13 cellular contexts compared by ENCODE assay signal in genomic region chr10:113053881-113054280, GRCh38.
DNase-seq lines count a peak whose midpoint lies in the region; ATAC-seq and TF ChIP-seq lines count a peak whose summit lies in the region.
"Had no signal": no experiment of that assay in that cellular context is flagged by ENCODE, and none has a peak within 500 bp of the region (broad histone marks: within the 10 kb centered on the region; RNA-seq: fewer than 3 reads in every experiment).

No MANE protein-coding gene starts in this region.

- H3K4me3 Mint-ChIP-seq in nephron = no peak overlapping the region
- no peak overlapping the region for H3K4me3 Mint-ChIP-seq in naive thymus-derived CD8-positive, alpha-beta T cell
- H3K4me3 Mint-ChIP-seq: activated T-helper 1 cell treated with anti-CD3 and anti-CD28 coated beads, Interleukin-12 subunit alpha, Interleukin-12 subunit beta, Interleukin-2, Interleukin-4 antibody, amounts not matched to agents 30 ng/mL and 10 ng/mL and 1 ng/mL, durations not matched to agents 14 hours and 24 hours and 36 hours had no signal

- ATAC-seq in Panc1 = no peak
- ATAC-seq in naive thymus-derived CD8-positive, alpha-beta T cell = no peak
- no peak for ATAC-seq in HG03571 (IDR thresholded peaks at IDR 0.05; ENCODE audit: unreplicated experiment)
- no peak for ATAC-seq in HG02970 (IDR thresholded peaks at IDR 0.05; ENCODE audit: low FRiP score, unreplicated experiment)

- no TSS peak for BruUV-seq in Panc1 (replicated peaks; lab: Mats Ljungman, UMichigan)

- DNase-seq in Panc1 (ENCODE audit: low read depth, low spot score) (no peak), esophagus muscularis mucosa (ENCODE audit: extremely low spot score) (no peak), AG08395 (ENCODE audit: low spot score) (no peak)
- DNase-seq in naive thymus-derived CD8-positive, alpha-beta T cell = no peak
- DNase-seq: activated CD4-positive, CD25-positive, alpha-beta regulatory T cell; caudate nucleus; stimulated activated CD4-positive, alpha-beta T cell treated with anti-CD3 and anti-CD28 coated beads, Interleukin-12 subunit alpha, Interleukin-12 subunit beta, amount 100 ng/mL, for 4 hours; stimulated activated CD8-positive, alpha-beta memory T cell treated with anti-CD3 and anti-CD28 coated beads, Interleukin-4, amount 100 ng/mL, for 48 hours had no signal

- H3K4me1 ChIP-seq in BLaER1 = peaks cover 93% of the 10 kb centered on the region
- peaks cover 89% of the 10 kb centered on the region for H3K4me1 ChIP-seq in Panc1 (ENCODE audit: control insufficient read depth, insufficient read depth, low read length)
- peaks cover 35 to 78% (median 59%) of the 10 kb centered on the region in 4 donors for H3K4me1 ChIP-seq in esophagus muscularis mucosa

- H3K4me1 Mint-ChIP-seq in nephron = peaks cover 38% of the 10 kb centered on the region
- H3K4me1 Mint-ChIP-seq in naive thymus-derived CD8-positive, alpha-beta T cell = peaks cover 16 to 33% (median 25%) of the 10 kb centered on the region in 4 donors

- CTCF ChIA-PET in Panc1 (lab: Charles Lee) = no interaction called here

- peak overlapping the region; percentile 45 for H3K4me2 ChIP-seq in BLaER1

- POLR2A ChIA-PET in Panc1 (lab: Charles Lee) = no interaction called here
- POLR2A ChIA-PET in naive thymus-derived CD8-positive, alpha-beta T cell (lab: Charles Lee) = no interaction called here

- no peak overlapping the region for H3K4me3 ChIP-seq in BLaER1
- H3K4me3 ChIP-seq in Panc1 (ENCODE audit: low read depth in 2 of 2, low read length in 2 of 2) = no peak overlapping the region
- H3K4me3 ChIP-seq in esophagus muscularis mucosa = no peak overlapping the region

- TF ChIP-seq CTCF in Panc1 (IDR thresholded peaks at IDR 0.05) = no peak
- no peak for TF ChIP-seq CTCF in esophagus muscularis mucosa (IDR thresholded peaks at IDR 0.05)
- no peak for TF ChIP-seq CTCF in nephron (IDR thresholded peaks at IDR 0.05; ENCODE audit: unreplicated experiment in 3 of 3)

- H3K9me3 ChIP-seq in BLaER1 = no peaks in the 10 kb centered on the region
- H3K9me3 ChIP-seq in Panc1 (ENCODE audit: control insufficient read depth, insufficient read depth, low read depth, low read length) = no peaks in the 10 kb centered on the region
- H3K9me3 ChIP-seq in esophagus muscularis mucosa = no peaks in the 10 kb centered on the region

- peak overlapping the region; percentile 35 to 64 (median 36) for H3K27ac Mint-ChIP-seq in nephron
- H3K27ac Mint-ChIP-seq in naive thymus-derived CD8-positive, alpha-beta T cell = no peak overlapping the region
- H3K27ac Mint-ChIP-seq: activated T-helper 1 cell treated with anti-CD3 and anti-CD28 coated beads, Interleukin-12 subunit alpha, Interleukin-12 subunit beta, Interleukin-2, Interleukin-4 antibody, amounts not matched to agents 30 ng/mL and 10 ng/mL and 1 ng/mL, durations not matched to agents 14 hours and 24 hours and 36 hours had no signal

- TF ChIP-seq EP300 in esophagus muscularis mucosa (IDR thresholded peaks at IDR 0.05) = no peak

- H3K36me3 ChIP-seq in BLaER1 = peaks cover 28% of the 10 kb centered on the region
- H3K36me3 ChIP-seq in Panc1 (ENCODE audit: control insufficient read depth, insufficient read depth, low read length) = 0 out of 2 replicates have a peak, but pooled peaks cover 3% of the 10 kb centered on the region
- no peaks in the 10 kb centered on the region for H3K36me3 ChIP-seq in esophagus muscularis mucosa

- no peaks in the 10 kb centered on the region for H3K9me3 Mint-ChIP-seq in nephron
- no peaks in the 10 kb centered on the region for H3K9me3 Mint-ChIP-seq in naive thymus-derived CD8-positive, alpha-beta T cell
- H3K9me3 Mint-ChIP-seq: activated T-helper 1 cell treated with anti-CD3 and anti-CD28 coated beads, Interleukin-12 subunit alpha, Interleukin-12 subunit beta, Interleukin-2, Interleukin-4 antibody, amounts not matched to agents 30 ng/mL and 10 ng/mL and 1 ng/mL, durations not matched to agents 14 hours and 24 hours and 36 hours had no signal

- peaks cover 15% of the 10 kb centered on the region for H3K36me3 Mint-ChIP-seq in nephron (ENCODE audit: low read depth)
- peaks cover 0 to 3% (median 0%) of the 10 kb centered on the region in 3 donors for H3K36me3 Mint-ChIP-seq in naive thymus-derived CD8-positive, alpha-beta T cell

- H3K27me3 Mint-ChIP-seq in nephron (ENCODE audit: low read depth) = no peaks in the 10 kb centered on the region
- peaks cover 0 to 3% (median 0%) of the 10 kb centered on the region in 5 donors for H3K27me3 Mint-ChIP-seq in naive thymus-derived CD8-positive, alpha-beta T cell

- peaks cover 44% of the 10 kb centered on the region for H4K20me1 ChIP-seq in BLaER1

- intact Hi-C loops in Panc1 (cut with micrococcal nuclease; ENCODE audit: unreplicated experiment) (no loop called here), esophagus muscularis mucosa (cut with DNase I) (loop anchor here (10.0 kb wide), 1 partner anchor 99 kb away; the partner anchor contains the start of gene TCF7L2)

- H3K9ac ChIP-seq in BLaER1 = no peak overlapping the region

- H3K27me3 ChIP-seq in BLaER1 = no peaks in the 10 kb centered on the region
- H3K27me3 ChIP-seq in Panc1 (ENCODE audit: control insufficient read depth, insufficient read depth, low read length) = no peaks in the 10 kb centered on the region
- H3K27me3 ChIP-seq in esophagus muscularis mucosa = no peaks in the 10 kb centered on the region

- no peak overlapping the region; the same call in 1 of the 2 replicates for H3K27ac ChIP-seq in BLaER1
- H3K27ac ChIP-seq in Panc1 (ENCODE audit: low read length) = peak overlapping the region; percentile 80
- H3K27ac ChIP-seq in esophagus muscularis mucosa (replicated peaks in 1 of 4) = peak overlapping the region; percentile 36 to 67 (median 51)

- TF ChIP-seq POLR2A in esophagus muscularis mucosa (IDR thresholded peaks at IDR 0.05; ENCODE audit: low read depth) = no peak

- 71% methylated on average over 5 of the region's 5 CpGs for WGBS in esophagus muscularis mucosa

- in situ Hi-C loops in Panc1 (cut with HindIII; ENCODE audit: low pct_unique_long_range_greater_than_20kb, low sequenced_read_pairs) = no loop called here

Comparison
In these comparisons a context has a peak if more than half of its experiments do, and no peak if none do; other contexts are left out.
1. H3K27ac Mint-ChIP-seq: peak in nephron (3 of 3); none in naive thymus-derived CD8-positive, alpha-beta T cell (0 of 10).